8 cellular contexts compared by ENCODE assay signal in the genomic region with DNA sequence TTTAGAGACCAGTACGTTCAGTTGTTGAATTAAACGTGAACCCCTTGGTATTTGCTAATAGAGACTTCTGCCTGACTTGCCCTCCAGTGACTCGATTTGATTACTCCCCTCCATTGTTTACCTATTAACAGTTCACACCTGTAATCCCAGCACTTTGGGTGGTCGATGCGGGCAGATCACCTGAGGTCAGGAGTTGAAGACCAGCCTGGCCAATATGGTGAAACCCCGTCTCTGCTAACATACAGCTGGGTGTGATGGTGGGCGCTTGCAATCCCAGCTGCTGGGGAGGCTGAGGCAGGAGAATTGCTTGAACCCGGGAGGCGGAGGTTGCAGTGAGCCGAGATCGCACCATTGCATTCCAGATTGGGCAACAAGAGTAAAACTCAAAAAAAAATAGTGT. TPM values are rescaled to one million over a fixed set of nuclear protein-coding genes. Genes with fewer than 3 reads are reported as not detected.
DNase-seq lines count a peak whose midpoint lies in the region; ATAC-seq, FAIRE-seq and TF ChIP-seq lines count a peak whose summit lies in the region.
"Not testable (repeated sequence)": the region's sequence is repeated elsewhere in the genome, so short reads cannot be mapped to it uniquely, and the experiment has no call there.

No MANE protein-coding gene starts in this region.

- TF ChIP-seq CTCF in A549 (IDR thresholded peaks at IDR 0.05); GM23338 (conservative IDR thresholded peaks at IDR 0.05; ENCODE audit: low read depth in 2 of 2); NB4 (IDR thresholded peaks at IDR 0.05; ENCODE audit: low read depth, low read length); astrocyte (IDR thresholded peaks at IDR 0.05; ENCODE audit: insufficient read depth, low read depth, low read length); H1 (IDR thresholded peaks at IDR 0.05; ENCODE audit: control extremely low read depth in 1 of 3, insufficient read depth in 1 of 3, low read depth in 1 of 3, low read length in 3 of 3): not testable (repeated sequence)

- not testable (repeated sequence) for H3K4ac ChIP-seq in H1 (replicated peaks; ENCODE audit: insufficient read length, low read depth, low read length)
- H3K4ac ChIP-seq in trophoblast cell (ENCODE audit: low read depth, low read length), result peak overlapping the region; percentile 52

- not testable (repeated sequence) for H3K56ac ChIP-seq in H1 (replicated peaks; ENCODE audit: insufficient read length, low read depth, low read length)

- not testable (repeated sequence) for FAIRE-seq in A549 (lab: Jason Lieb, UNC); astrocyte (lab: Jason Lieb, UNC); H1 (lab: Jason Lieb, UNC)

- H3K4me1 ChIP-seq in A549 (peaks cover 97% of the 10 kb centered on the region), GM23338 (ENCODE audit: insufficient read depth) (peaks cover 64% of the 10 kb centered on the region)
- H3K4me1 ChIP-seq in astrocyte (ENCODE audit: insufficient read depth, low read length); H1 (replicated peaks in 1 of 4; ENCODE audit: control insufficient read depth in 3 of 4, insufficient read depth in 4 of 4, low read length in 3 of 4); trophoblast cell (ENCODE audit: control insufficient read depth in 1 of 2, insufficient read depth in 2 of 2, low read length in 2 of 2): not testable (repeated sequence)

- H4K12ac ChIP-seq in trophoblast cell (ENCODE audit: low read depth, low read length), result not testable (repeated sequence)

- H2AK5ac ChIP-seq in H1 (ENCODE audit: low read depth, low read length); trophoblast cell (ENCODE audit: low read length): not testable (repeated sequence)

- not testable (repeated sequence) for H2BK15ac ChIP-seq in H1 (ENCODE audit: low read length)

- H4K20me1 ChIP-seq in GM23338 (replicated peaks; ENCODE audit: insufficient read depth), result peaks cover 100% of the 10 kb centered on the region
- peaks cover 100% of the 10 kb centered on the region for H4K20me1 ChIP-seq in astrocyte (ENCODE audit: insufficient read depth, low read length)
- H4K20me1 ChIP-seq in H1 (replicated peaks in 1 of 2; ENCODE audit: control insufficient read depth in 1 of 2, insufficient read depth in 2 of 2, low read length in 2 of 2), result peaks cover 50 to 65% of the 10 kb centered on the region in 2 experiments

- not testable (repeated sequence) for H3K23ac ChIP-seq in H1 (ENCODE audit: insufficient read length); trophoblast cell (ENCODE audit: low read length)

- H3K36me3 Mint-ChIP-seq in GM23338 (ENCODE audit: low read depth), result peaks cover 100% of the 10 kb centered on the region
- peaks cover 77% of the 10 kb centered on the region for H3K36me3 Mint-ChIP-seq in activated CD8-positive, alpha-beta T cell treated with anti-CD3 and anti-CD28 coated beads, Interleukin-2, amount 10 ng/mL, durations not matched to agents 7 days and 5 days (ENCODE audit: low read depth)
- H3K36me3 Mint-ChIP-seq in activated naive CD4-positive, alpha-beta T cell treated with anti-CD3 and anti-CD28 coated beads, Interleukin-2, amount 10 ng/mL, durations not matched to agents 7 days and 5 days, result peaks cover 67% of the 10 kb centered on the region
- H3K36me3 Mint-ChIP-seq in astrocyte (ENCODE audit: low read depth, unreplicated experiment), result peaks cover 22% of the 10 kb centered on the region

- not testable (repeated sequence) for H3K9me3 Mint-ChIP-seq in GM23338; activated CD8-positive, alpha-beta T cell treated with anti-CD3 and anti-CD28 coated beads, Interleukin-2, amount 10 ng/mL, durations not matched to agents 7 days and 5 days (ENCODE audit: insufficient read depth); activated naive CD4-positive, alpha-beta T cell treated with anti-CD3 and anti-CD28 coated beads, Interleukin-2, amount 10 ng/mL, durations not matched to agents 7 days and 5 days; astrocyte (ENCODE audit: unreplicated experiment)

- H3K27ac ChIP-seq in A549; GM23338 (ENCODE audit: low read depth); astrocyte (ENCODE audit: low read depth, low read length); H1 (ENCODE audit: low read depth, low read length); trophoblast cell (ENCODE audit: low read depth, low read length): not testable (repeated sequence)

- H2BK5ac ChIP-seq in H1 (ENCODE audit: low read depth, low read length); trophoblast cell (ENCODE audit: low read depth, low read length, poor library complexity): not testable (repeated sequence)

- H3K79me2 ChIP-seq in GM23338 (replicated peaks; ENCODE audit: insufficient read depth) (peaks cover 100% of the 10 kb centered on the region), astrocyte (ENCODE audit: insufficient read depth, low read length) (peaks cover 100% of the 10 kb centered on the region), H1 (ENCODE audit: control insufficient read depth in 1 of 2, insufficient read depth in 2 of 2, low read length in 2 of 2) (peaks cover 75 to 100% of the 10 kb centered on the region in 2 experiments), trophoblast cell (ENCODE audit: control insufficient read depth, insufficient read depth, low read length, poor library complexity) (peaks cover 29% of the 10 kb centered on the region)

- DNase-seq in A549 (ENCODE audit: low read depth in 1 of 2, low spot score in 1 of 2); GM23338 (ENCODE audit: low spot score); activated CD8-positive, alpha-beta T cell treated with anti-CD3 and anti-CD28 coated beads, Interleukin-2, amount 10 ng/mL, durations not matched to agents 7 days and 5 days; activated naive CD4-positive, alpha-beta T cell treated with anti-CD3 and anti-CD28 coated beads, Interleukin-2, amount 10 ng/mL, durations not matched to agents 7 days and 5 days; astrocyte (ENCODE audit: low read depth); H1 (ENCODE audit: low read depth in 1 of 2, low spot score in 2 of 2); trophoblast cell: not testable (repeated sequence)
- peak; percentile 0 for DNase-seq in NB4 (ENCODE audit: low read depth)

- not testable (repeated sequence) for TF ChIP-seq EP300 in A549 (IDR thresholded peaks at IDR 0.05); H1 (IDR thresholded peaks at IDR 0.05; ENCODE audit: borderline replicate concordance in 1 of 2, low read depth in 2 of 2, low read length in 2 of 2)

- H3K4me2 ChIP-seq in A549 (0 out of 3 replicates have a peak overlapping the region, but pooled peaks have one; percentile 26), GM23338 (peak overlapping the region; percentile 56), H1 (ENCODE audit: insufficient read depth in 1 of 2, low read depth in 2 of 2, low read length in 2 of 2) (peak overlapping the region in 1 of 2 experiments; percentile 25; a peak in 1 of 4 replicates)
- not testable (repeated sequence) for H3K4me2 ChIP-seq in astrocyte (ENCODE audit: low read length); trophoblast cell (ENCODE audit: low read length)

- POLR2A ChIA-PET in A549 (lab: Yijun Ruan, JAX), result interaction anchor here (0.9 to 1.5 kb wide), 2 partner anchors 8 to 10 kb away, joined by 4 to 5 read pairs; no protein-coding TSS in a partner anchor
- POLR2A ChIA-PET in activated CD8-positive, alpha-beta T cell treated with anti-CD3 and anti-CD28 coated beads, Interleukin-2, amount 10 ng/mL, durations not matched to agents 7 days and 5 days (lab: Charles Lee), result interaction anchor here (0.7 kb wide), 1 partner anchor 9 kb away, joined by 3 read pairs; a partner anchor contains a TSS
- POLR2A ChIA-PET in H1 (lab: Charles Lee; ENCODE audit: partially characterized antibody), result interaction anchor here (1.2 to 20.7 kb wide), 5 partner anchors 8 to 98 kb away, joined by 3 to 626 read pairs (median 25); a partner anchor contains a TSS

- H3K36me3 ChIP-seq in GM23338 (ENCODE audit: insufficient read depth) (peaks cover 100% of the 10 kb centered on the region), astrocyte (ENCODE audit: insufficient read depth, low read length) (peaks cover 90% of the 10 kb centered on the region), H1 (ENCODE audit: control insufficient read depth in 2 of 4, insufficient read depth in 4 of 4, low read length in 3 of 4) (peaks cover 57 to 100% (median 93%) of the 10 kb centered on the region in 4 experiments), trophoblast cell (ENCODE audit: control insufficient read depth in 1 of 2, insufficient read depth in 2 of 2, low read length in 2 of 2) (peaks cover 56 to 71% of the 10 kb centered on the region in 2 experiments)

- ATAC-seq in A549; GM23338; activated CD8-positive, alpha-beta T cell treated with anti-CD3 and anti-CD28 coated beads, Interleukin-2, amount 10 ng/mL, durations not matched to agents 7 days and 5 days: not testable (repeated sequence)

- not testable (repeated sequence) for H4K5ac ChIP-seq in H1 (ENCODE audit: insufficient read length, low read depth, low read length)

- not testable (repeated sequence) for H2BK120ac ChIP-seq in H1 (replicated peaks; ENCODE audit: low read depth, low read length); trophoblast cell (ENCODE audit: insufficient read depth, low read length, poor library complexity)

- not testable (repeated sequence) for H2BK12ac ChIP-seq in H1 (ENCODE audit: low read depth, low read length); trophoblast cell (ENCODE audit: low read length)

- H3K27me3 Mint-ChIP-seq in GM23338 (ENCODE audit: insufficient read depth, low read depth, poor library complexity), result peaks cover 33% of the 10 kb centered on the region
- not testable (repeated sequence) for H3K27me3 Mint-ChIP-seq in activated CD8-positive, alpha-beta T cell treated with anti-CD3 and anti-CD28 coated beads, Interleukin-2, amount 10 ng/mL, durations not matched to agents 7 days and 5 days (ENCODE audit: low read depth); activated naive CD4-positive, alpha-beta T cell treated with anti-CD3 and anti-CD28 coated beads, Interleukin-2, amount 10 ng/mL, durations not matched to agents 7 days and 5 days; astrocyte (ENCODE audit: low read depth, unreplicated experiment)

- not testable (repeated sequence) for H3K9ac ChIP-seq in astrocyte (ENCODE audit: low read length); H1 (replicated peaks in 1 of 4; ENCODE audit: extremely low read depth in 1 of 4, low read depth in 3 of 4, low read length in 3 of 4); trophoblast cell (ENCODE audit: low read length)

- not testable (repeated sequence) for H4K8ac ChIP-seq in H1 (ENCODE audit: extremely low read depth, insufficient read depth, low read length); trophoblast cell (ENCODE audit: low read depth, low read length)

- H3K9me2 ChIP-seq in GM23338 (ENCODE audit: insufficient read depth), result not testable (repeated sequence)

- not testable (repeated sequence) for H3K9me3 ChIP-seq in A549; astrocyte (ENCODE audit: insufficient read depth, low read depth, low read length); H1 (ENCODE audit: insufficient read depth in 2 of 2, low read depth in 1 of 2, low read length in 1 of 2); trophoblast cell (ENCODE audit: insufficient read depth, low read depth, low read length)

- not testable (repeated sequence) for H3K27me3 ChIP-seq in GM23338 (ENCODE audit: insufficient read depth); astrocyte (ENCODE audit: insufficient read depth, low read length); H1 (replicated peaks in 1 of 4; ENCODE audit: control insufficient read depth in 3 of 4, extremely low read depth in 1 of 4, insufficient read depth in 3 of 4, low read length in 3 of 4); trophoblast cell (ENCODE audit: insufficient read depth, low read length)

- not testable (repeated sequence) for H3K18ac ChIP-seq in H1 (ENCODE audit: extremely low read depth, low read length); trophoblast cell (ENCODE audit: low read length)

- H2AFZ ChIP-seq in GM23338; astrocyte (ENCODE audit: low read depth, low read length); H1 (ENCODE audit: low read length); trophoblast cell (ENCODE audit: insufficient read depth, low read length, poor library complexity): not testable (repeated sequence)

- H2BK20ac ChIP-seq in H1 (ENCODE audit: low read length), result not testable (repeated sequence)

- not testable (repeated sequence) for H3K4me3 ChIP-seq in A549; astrocyte (ENCODE audit: insufficient read depth, low read depth, low read length); H1 (ENCODE audit: extremely low read depth in 1 of 4, insufficient read depth in 2 of 4, low read depth in 3 of 4, low read length in 4 of 4)
- H3K4me3 ChIP-seq in GM23338 (peak overlapping the region; percentile 31), NB4 (ENCODE audit: low read depth, low read length) (peak overlapping the region; percentile 6), trophoblast cell (ENCODE audit: low read depth, low read length) (peak overlapping the region; percentile 32)

- H3K79me1 ChIP-seq in H1 (ENCODE audit: low read depth, low read length); trophoblast cell (ENCODE audit: low read length): not testable (repeated sequence)

- H3K4me3 Mint-ChIP-seq in GM23338, result peak overlapping the region; percentile 39; the same call in 2 of the 3 replicates
- not testable (repeated sequence) for H3K4me3 Mint-ChIP-seq in activated CD8-positive, alpha-beta T cell treated with anti-CD3 and anti-CD28 coated beads, Interleukin-2, amount 10 ng/mL, durations not matched to agents 7 days and 5 days; activated naive CD4-positive, alpha-beta T cell treated with anti-CD3 and anti-CD28 coated beads, Interleukin-2, amount 10 ng/mL, durations not matched to agents 7 days and 5 days; astrocyte (ENCODE audit: unreplicated experiment)

- H3K4me1 Mint-ChIP-seq in GM23338 (peaks cover 60% of the 10 kb centered on the region), astrocyte (ENCODE audit: low read depth, unreplicated experiment) (peaks cover 11% of the 10 kb centered on the region)
- H3K4me1 Mint-ChIP-seq in activated CD8-positive, alpha-beta T cell treated with anti-CD3 and anti-CD28 coated beads, Interleukin-2, amount 10 ng/mL, durations not matched to agents 7 days and 5 days (ENCODE audit: low read depth), result peaks cover 56% of the 10 kb centered on the region
- peaks cover 41% of the 10 kb centered on the region for H3K4me1 Mint-ChIP-seq in activated naive CD4-positive, alpha-beta T cell treated with anti-CD3 and anti-CD28 coated beads, Interleukin-2, amount 10 ng/mL, durations not matched to agents 7 days and 5 days

- peaks cover 72% of the 10 kb centered on the region for H3F3A ChIP-seq in GM23338 (replicated peaks; ENCODE audit: low read depth)

- TF ChIP-seq RAD21 in A549 (conservative IDR thresholded peaks at IDR 0.05 in 1 of 2, IDR thresholded peaks at IDR 0.05 in 1 of 2); H1 (IDR thresholded peaks at IDR 0.05 in 1 of 2, conservative IDR thresholded peaks at IDR 0.05 in 1 of 2; ENCODE audit: low read depth in 2 of 2, low read length in 2 of 2): not testable (repeated sequence)

- H3K27ac Mint-ChIP-seq in GM23338, result not testable (repeated sequence)
- H3K27ac Mint-ChIP-seq in activated CD8-positive, alpha-beta T cell treated with anti-CD3 and anti-CD28 coated beads, Interleukin-2, amount 10 ng/mL, durations not matched to agents 7 days and 5 days, result peak overlapping the region; percentile 61
- H3K27ac Mint-ChIP-seq in activated naive CD4-positive, alpha-beta T cell treated with anti-CD3 and anti-CD28 coated beads, Interleukin-2, amount 10 ng/mL, durations not matched to agents 7 days and 5 days, result peak overlapping the region; percentile 45
- H3K27ac Mint-ChIP-seq in astrocyte (ENCODE audit: unreplicated experiment), result peak overlapping the region; percentile 20

- H4K91ac ChIP-seq in H1 (replicated peaks; ENCODE audit: insufficient read length, low read length); trophoblast cell (ENCODE audit: low read depth, low read length): not testable (repeated sequence)

- not testable (repeated sequence) for H3K23me2 ChIP-seq in H1 (ENCODE audit: low read depth, low read length)

- TF ChIP-seq POLR2A in A549 (IDR thresholded peaks at IDR 0.05; ENCODE audit: low read length); NB4 (IDR thresholded peaks at IDR 0.05; ENCODE audit: extremely low read depth, insufficient read length); H1 (IDR thresholded peaks at IDR 0.05; ENCODE audit: control extremely low read depth in 1 of 2, low read depth in 2 of 2, low read length in 2 of 2): not testable (repeated sequence)

- CTCF ChIA-PET in A549 (lab: Yijun Ruan, JAX) (interaction anchor here (1.4 kb wide), 1 partner anchor 9 kb away, joined by 6 read pairs; no protein-coding TSS in a partner anchor), H1 (lab: Charles Lee; ENCODE audit: partially characterized antibody) (interaction anchor here (1.6 kb wide), 1 partner anchor 9 kb away, joined by 11 read pairs; no protein-coding TSS in a partner anchor)
- CTCF ChIA-PET in activated CD8-positive, alpha-beta T cell treated with anti-CD3 and anti-CD28 coated beads, Interleukin-2, amount 10 ng/mL, durations not matched to agents 7 days and 5 days (lab: Charles Lee), result not testable (repeated sequence)
- CTCF ChIA-PET in activated naive CD4-positive, alpha-beta T cell treated with anti-CD3 and anti-CD28 coated beads, Interleukin-2, amount 10 ng/mL, durations not matched to agents 7 days and 5 days (lab: Charles Lee), result interaction anchor here (0.9 kb wide), 1 partner anchor 22 kb away, joined by 4 read pairs; no protein-coding TSS in a partner anchor

- 84% methylated on average over 11 of the region's 11 CpGs for WGBS in A549 (ENCODE audit: missing lambda C conversion rate)
- WGBS in H1 (ENCODE audit: extremely low coverage in 1 of 2, insufficient coverage in 1 of 2, insufficient read length in 1 of 2, insufficient replicate concordance in 2 of 2, low coverage in 1 of 2, low lambda C conversion rate in 2 of 2, missing lambda C conversion rate in 1 of 2), 2 experiments, result 96% methylated on average over 11 of the region's 11 CpGs; no CpG with 5 or more reads in 1 of the 2 experiments
- WGBS in trophoblast cell (ENCODE audit: extremely low coverage, insufficient coverage, insufficient read length), result no CpG with 5 or more reads among the region's 11 CpGs

- not testable (repeated sequence) for H3K14ac ChIP-seq in H1 (ENCODE audit: insufficient read length); trophoblast cell (ENCODE audit: low read length)

RNA-seq across cellular contexts. Expression of a gene that starts 8.9 kb away (rescaled TPM):
- polyA plus RNA-seq in A549 (2011; rRNA removed), result 2,566 and 3,380 TPM in 2 replicates
- 3,631 and 5,963 TPM in 2 replicates for polyA plus RNA-seq in A549 (2012; cell fraction: cytosol; rRNA removed)
- 379 and 644 TPM in 2 replicates for polyA plus RNA-seq in A549 (2012; cell fraction: nucleus; rRNA removed)
- 4,830 to 6,153 TPM (median 5,196 TPM) in 3 replicates for polyA plus RNA-seq in A549 (2017; fragmentation: RNase III; extraction: RNeasy Plus Mini Kit Qiagen cat#74134 plus additional on column Dnase treatment)
- 928 and 1,367 TPM in 2 replicates for polyA minus RNA-seq in A549 (2011; rRNA and poly(A)+ RNA removed)
- total RNA-seq in GM23338 (2014; rRNA removed; shearing (Covaris generic)), result 2,727 and 5,242 TPM in 2 replicates
- polyA plus RNA-seq in GM23338 (2016; fragmentation: Nextera tagmentation; extraction: Ambion mirVana), result 3,739 and 3,980 TPM in 2 replicates
- 1,000 to 10,000 TPM; 1,308 to 1,394 TPM for total RNA-seq in activated CD8-positive, alpha-beta T cell treated with anti-CD3 and anti-CD28 coated beads, Interleukin-2, amount 10 ng/mL, durations not matched to agents 7 days and 5 days
- 1,191 and 1,219 TPM in 2 replicates for total RNA-seq in astrocyte
- total RNA-seq in H1 (2021; fragmentation: NEBNext Ultra II Directional; extraction: Animal tissue kit (Norgen Biotek cat#: 25700)), result 4,042 and 4,211 TPM in 2 replicates
- polyA plus RNA-seq in H1 (2011; rRNA removed), result 2,182 and 2,865 TPM in 2 replicates
- polyA plus RNA-seq in H1 (2011; cell fraction: cytosol; rRNA removed), result 2,969 TPM
- polyA plus RNA-seq in H1 (2011; cell fraction: nucleus; rRNA removed), result 1,346 TPM
- 3,982 to 7,380 TPM (median 6,139 TPM) in 4 replicates for polyA plus RNA-seq in H1 (2012, experiment 1 of 2)
- polyA plus RNA-seq in H1 (2012, experiment 2 of 2), result 312 TPM
- 3,410 TPM for polyA plus RNA-seq in H1 (2013, experiment 1 of 2)
- polyA plus RNA-seq in H1 (2013, experiment 2 of 2), result 3,424 TPM
- 2,157 and 2,667 TPM in 2 replicates for polyA minus RNA-seq in H1 (2011; rRNA and poly(A)+ RNA removed)
- 5,713 TPM for polyA minus RNA-seq in H1 (2011; cell fraction: cytosol; rRNA and poly(A)+ RNA removed)
- polyA minus RNA-seq in H1 (2011; cell fraction: nucleus; rRNA and poly(A)+ RNA removed), result 2,033 TPM
- polyA plus RNA-seq in trophoblast cell (2013), result 1,500 and 1,549 TPM in 2 replicates

RNA-seq across cellular contexts. Expression of a gene that starts 22.9 kb away (rescaled TPM):
- 0.11 and 0.16 TPM in 2 replicates for polyA plus RNA-seq in A549 (2011; rRNA removed)
- polyA plus RNA-seq in A549 (2012; cell fraction: cytosol; rRNA removed), result 0.17 and 0.19 TPM in 2 replicates
- polyA plus RNA-seq in A549 (2012; cell fraction: nucleus; rRNA removed), result 0.41 and 0.86 TPM in 2 replicates
- 0.09 to 0.34 TPM (median 0.18 TPM) in 3 replicates for polyA plus RNA-seq in A549 (2017; fragmentation: RNase III; extraction: RNeasy Plus Mini Kit Qiagen cat#74134 plus additional on column Dnase treatment)
- polyA minus RNA-seq in A549 (2011; rRNA and poly(A)+ RNA removed), result not detected in 2 replicates
- total RNA-seq in GM23338 (2014; rRNA removed; shearing (Covaris generic)), result 0.56 TPM in 1 of 2 replicates, not detected in the other
- polyA plus RNA-seq in GM23338 (2016; fragmentation: Nextera tagmentation; extraction: Ambion mirVana), result 0.75 and 0.86 TPM in 2 replicates
- total RNA-seq in activated CD8-positive, alpha-beta T cell treated with anti-CD3 and anti-CD28 coated beads, Interleukin-2, amount 10 ng/mL, durations not matched to agents 7 days and 5 days, result not detected
- 0.89 and 1.2 TPM in 2 replicates for total RNA-seq in astrocyte
- 0.63 and 1.3 TPM in 2 replicates for total RNA-seq in H1 (2021; fragmentation: NEBNext Ultra II Directional; extraction: Animal tissue kit (Norgen Biotek cat#: 25700))
- polyA plus RNA-seq in H1 (2011; rRNA removed), result 0.54 and 0.64 TPM in 2 replicates
- 0.49 TPM for polyA plus RNA-seq in H1 (2011; cell fraction: cytosol; rRNA removed)
- 0.76 TPM for polyA plus RNA-seq in H1 (2011; cell fraction: nucleus; rRNA removed)
- 0.32 to 0.57 TPM (median 0.39 TPM) in 4 replicates for polyA plus RNA-seq in H1 (2012, experiment 1 of 2)
- polyA plus RNA-seq in H1 (2012, experiment 2 of 2), result 0.49 TPM
- polyA plus RNA-seq in H1 (2013, experiment 1 of 2), result 1.4 TPM
- 1.3 TPM for polyA plus RNA-seq in H1 (2013, experiment 2 of 2)
- 0.22 TPM in 1 of 2 replicates, not detected in the other for polyA minus RNA-seq in H1 (2011; rRNA and poly(A)+ RNA removed)
- 0.73 TPM for polyA minus RNA-seq in H1 (2011; cell fraction: cytosol; rRNA and poly(A)+ RNA removed)
- polyA minus RNA-seq in H1 (2011; cell fraction: nucleus; rRNA and poly(A)+ RNA removed), result not detected
- 8.7 and 10.3 TPM in 2 replicates for polyA plus RNA-seq in trophoblast cell (2013)
